In genomic region chr18:66645983-66646382, GRCh38 we compare ENCODE assay signal across 24 cellular contexts. TPM values are rescaled to one million over a fixed set of nuclear protein-coding genes. Genes with fewer than 3 reads are reported as not detected.
DNase-seq lines count a peak whose midpoint lies in the region; ATAC-seq, FAIRE-seq and TF ChIP-seq lines count a peak whose summit lies in the region.
"Had no signal": no experiment of that assay in that cellular context is flagged by ENCODE, and none has a peak within 500 bp of the region (broad histone marks: within the 10 kb centered on the region; RNA-seq: fewer than 3 reads in every experiment).

No MANE protein-coding gene starts in this region.

- no peak overlapping the region; the same call in 1 of the 2 replicates for H3K27ac Mint-ChIP-seq in WTC11
- H3K27ac Mint-ChIP-seq: B cell; CD4-positive, CD25-positive, alpha-beta regulatory T cell; CD8-positive, alpha-beta T cell; HFFc6 had no signal

- H3K27me3 ChIP-seq in HUES48 (ENCODE audit: control insufficient read depth, insufficient read depth, low read length): no peaks in the 10 kb centered on the region
- H3K27me3 ChIP-seq: BLaER1 had no signal

- H3K4me3 ChIP-seq in HUES48 (ENCODE audit: low read depth, low read length): no peak overlapping the region
- H3K4me3 ChIP-seq: BLaER1, GM12878, GM23248, HAP-1 had no signal

- H3K36me3 Mint-ChIP-seq in WTC11: no peaks in the 10 kb centered on the region
- H3K36me3 Mint-ChIP-seq: CD4-positive, CD25-positive, alpha-beta regulatory T cell; CD8-positive, alpha-beta T cell had no signal

- DNase-seq in D721Med (ENCODE audit: insufficient read length, low spot score): no peak
- DNase-seq in WTC11 (ENCODE audit: low spot score): no peak
- no peak for DNase-seq in head of caudate nucleus
- DNase-seq in NCI-H146 treated with DMSO at 0.1 percent for 48 hours (lab: John Stamatoyannopoulos, UW; ENCODE audit: unreplicated experiment): no peak
- DNase-seq in islet precursor cell: no peak
- DNase-seq: Caco-2; CD4-positive, CD25-positive, alpha-beta regulatory T cell; CD8-positive, alpha-beta T cell; DMS 273 treated with DMSO at 0.1 percent for 48 hours; DMS79; EL; GDM1; GM23248; HFFc6 had no signal

- peaks cover 41% of the 10 kb centered on the region for H3K4me1 Mint-ChIP-seq in WTC11
- H3K4me1 Mint-ChIP-seq: B cell; CD4-positive, CD25-positive, alpha-beta regulatory T cell had no signal

- no peaks in the 10 kb centered on the region for H3K27me3 Mint-ChIP-seq in WTC11 (ENCODE audit: low read depth)
- H3K27me3 Mint-ChIP-seq: B cell; CD4-positive, CD25-positive, alpha-beta regulatory T cell had no signal

- TF ChIP-seq CTCF in D721Med (IDR thresholded peaks at IDR 0.05; ENCODE audit: insufficient read depth, missing control alignments) (no peak), WTC11 (IDR thresholded peaks at IDR 0.05) (no peak)

- peaks cover 1% of the 10 kb centered on the region; the same call in 1 of the 2 replicates for H3K9me3 Mint-ChIP-seq in WTC11

- ATAC-seq in WTC11: peak; percentile 60
- ATAC-seq: CD8-positive, alpha-beta T cell; GM12878 had no signal

- H3K9ac ChIP-seq in HUES48 (ENCODE audit: low read depth, low read length): no peak overlapping the region
- H3K9ac ChIP-seq: BLaER1, GM23248 had no signal

- no peak overlapping the region for H3K4me3 Mint-ChIP-seq in WTC11
- H3K4me3 Mint-ChIP-seq: B cell; CD4-positive, CD25-positive, alpha-beta regulatory T cell; CD8-positive, alpha-beta T cell; HFFc6 had no signal

- H3K36me3 ChIP-seq in HUES48 (ENCODE audit: control insufficient read depth, insufficient read depth, low read length): no peaks in the 10 kb centered on the region
- H3K36me3 ChIP-seq: BLaER1, HAP-1 had no signal

- CTCF ChIA-PET in WTC11 (lab: Charles Lee): no interaction called here

- POLR2A ChIA-PET in WTC11 (lab: Charles Lee): no interaction called here

- no peaks in the 10 kb centered on the region for H3K9me3 ChIP-seq in HUES48 (ENCODE audit: control insufficient read depth, insufficient read depth, low read length)
- H3K9me3 ChIP-seq: BLaER1, Caco-2, HAP-1 had no signal

- peak; percentile 99 for FAIRE-seq in D721Med (lab: Jason Lieb, UNC)
- FAIRE-seq: A204.1, GM12878, GM19239 had no signal

- intact Hi-C loops in head of caudate nucleus (cut with DNase I): no loop called here

- peaks cover 25% of the 10 kb centered on the region for H3K4me1 ChIP-seq in HUES48 (ENCODE audit: control insufficient read depth, insufficient read depth, low read length)
- H3K4me1 ChIP-seq: BLaER1, Caco-2 had no signal

- H3K27ac ChIP-seq in HUES48 (ENCODE audit: low read depth, low read length): peak overlapping the region; percentile 18
- H3K27ac ChIP-seq: 22Rv1, BLaER1, C4-2B, GM23248 had no signal

TF ChIP-seq in WTC11, 78 proteins besides CTCF, POLR2A, EP300 and RAD21:
- TF ChIP-seq PRRX2 (CRISPR knock-in tag; IDR thresholded peaks at IDR 0.05) (no peak), E2F1 (CRISPR knock-in tag; IDR thresholded peaks at IDR 0.05) (no peak), KAT7 (CRISPR knock-in tag; IDR thresholded peaks at IDR 0.05; ENCODE audit: borderline replicate concordance) (no peak), ZSCAN18 (CRISPR knock-in tag; IDR thresholded peaks at IDR 0.05) (no peak), IRF2 (CRISPR knock-in tag; IDR thresholded peaks at IDR 0.05; ENCODE audit: borderline replicate concordance, low read depth) (no peak), ATF1 (CRISPR knock-in tag; IDR thresholded peaks at IDR 0.05) (no peak), ZNF396 (CRISPR knock-in tag; IDR thresholded peaks at IDR 0.05; ENCODE audit: borderline replicate concordance) (no peak), USF2 (CRISPR knock-in tag; IDR thresholded peaks at IDR 0.05) (no peak), FOXP1 (CRISPR knock-in tag; IDR thresholded peaks at IDR 0.05; ENCODE audit: borderline replicate concordance) (no peak), ESRRA (CRISPR knock-in tag; IDR thresholded peaks at IDR 0.05; ENCODE audit: borderline replicate concordance) (no peak), SMAD4 (CRISPR knock-in tag; IDR thresholded peaks at IDR 0.05) (no peak)
- TF ChIP-seq, protein P1, sequence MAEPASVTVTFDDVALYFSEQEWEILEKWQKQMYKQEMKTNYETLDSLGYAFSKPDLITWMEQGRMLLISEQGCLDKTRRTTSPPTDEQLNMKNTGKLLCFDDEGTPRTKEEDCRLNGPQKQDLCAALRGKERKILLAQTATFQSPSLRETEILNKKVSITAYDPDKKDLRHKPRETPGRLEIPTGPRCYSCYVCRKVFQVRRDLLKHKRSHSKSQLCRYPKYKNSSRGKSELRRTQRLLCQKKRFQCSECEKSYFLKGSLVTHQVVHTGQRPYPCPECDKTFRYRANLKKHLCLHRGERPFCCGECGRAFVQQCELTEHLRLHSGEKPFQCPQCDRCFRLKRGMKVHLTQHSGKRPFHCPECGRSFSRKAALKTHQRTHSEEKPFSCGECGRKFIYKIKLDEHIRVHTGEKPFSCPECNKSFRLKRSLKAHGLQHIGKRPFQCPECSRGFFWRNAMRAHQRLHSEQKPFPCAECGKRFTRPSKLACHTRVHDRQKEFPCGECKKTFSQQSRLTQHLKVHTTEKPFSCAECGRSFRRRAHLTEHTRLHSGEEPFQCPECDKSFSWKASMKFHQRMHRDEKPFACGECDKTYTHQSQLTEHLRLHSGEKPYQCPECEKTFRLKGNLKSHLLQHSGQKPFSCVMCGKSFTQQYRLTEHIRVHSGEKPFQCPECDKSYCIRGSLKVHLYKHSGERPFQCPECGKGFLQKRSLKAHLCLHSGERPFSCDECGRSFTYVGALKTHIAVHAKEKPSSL (CRISPR knock-in tag; conservative IDR thresholded peaks at IDR 0.05): no peak
- TF ChIP-seq, protein P2, sequence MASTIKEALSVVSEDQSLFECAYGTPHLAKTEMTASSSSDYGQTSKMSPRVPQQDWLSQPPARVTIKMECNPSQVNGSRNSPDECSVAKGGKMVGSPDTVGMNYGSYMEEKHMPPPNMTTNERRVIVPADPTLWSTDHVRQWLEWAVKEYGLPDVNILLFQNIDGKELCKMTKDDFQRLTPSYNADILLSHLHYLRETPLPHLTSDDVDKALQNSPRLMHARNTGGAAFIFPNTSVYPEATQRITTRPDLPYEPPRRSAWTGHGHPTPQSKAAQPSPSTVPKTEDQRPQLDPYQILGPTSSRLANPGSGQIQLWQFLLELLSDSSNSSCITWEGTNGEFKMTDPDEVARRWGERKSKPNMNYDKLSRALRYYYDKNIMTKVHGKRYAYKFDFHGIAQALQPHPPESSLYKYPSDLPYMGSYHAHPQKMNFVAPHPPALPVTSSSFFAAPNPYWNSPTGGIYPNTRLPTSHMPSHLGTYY (CRISPR knock-in tag; IDR thresholded peaks at IDR 0.05): no peak
- TF ChIP-seq, protein P3, sequence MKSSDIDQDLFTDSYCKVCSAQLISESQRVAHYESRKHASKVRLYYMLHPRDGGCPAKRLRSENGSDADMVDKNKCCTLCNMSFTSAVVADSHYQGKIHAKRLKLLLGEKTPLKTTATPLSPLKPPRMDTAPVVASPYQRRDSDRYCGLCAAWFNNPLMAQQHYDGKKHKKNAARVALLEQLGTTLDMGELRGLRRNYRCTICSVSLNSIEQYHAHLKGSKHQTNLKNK (CRISPR knock-in tag; IDR thresholded peaks at IDR 0.05): no peak

RNA-seq across cellular contexts. Expression of gene CDH19, which starts 42.1 kb away (rescaled TPM):
- 0.07 to 0.14 TPM in 2 of 3 replicates, not detected in the other for total RNA-seq in WTC11 (2021)
- total RNA-seq: B cell; Caco-2; CD4-positive, CD25-positive, alpha-beta regulatory T cell; CD8-positive, alpha-beta T cell; GM12878; GM23248; H4; HFFc6 had no signal
